In genomic region chr4:1288786-1289185, GRCh38 we compare ENCODE assay signal across 8 cellular contexts. TPM values are rescaled to one million over a fixed set of nuclear protein-coding genes. Genes with fewer than 3 reads are reported as not detected.
A peak's percentile ranks its signal among the peaks of the same experiment; 100 is the strongest.
DNase-seq lines count a peak whose midpoint lies in the region; ATAC-seq and TF ChIP-seq lines count a peak whose summit lies in the region.

No MANE protein-coding gene starts in this region.

- H4K20me1 ChIP-seq in DND-41 (ENCODE audit: insufficient read depth, low read length) (peaks cover 30% of the 10 kb centered on the region), OCI-LY7 (ENCODE audit: insufficient read depth, low read length) (peaks cover 10% of the 10 kb centered on the region; the same call in 1 of the 2 replicates)

- peaks cover 37% of the 10 kb centered on the region for H3K4me1 ChIP-seq in DND-41 (ENCODE audit: insufficient read depth, low read length)
- H3K4me1 ChIP-seq in OCI-LY7 (ENCODE audit: insufficient read depth, low read length, poor library complexity, severe bottlenecking), result peaks cover 30% of the 10 kb centered on the region
- H3K4me1 ChIP-seq in parathyroid adenoma, result peaks cover 3% of the 10 kb centered on the region

- H3K79me2 ChIP-seq in DND-41 (ENCODE audit: insufficient read depth, low read length) (peaks cover 48% of the 10 kb centered on the region), OCI-LY7 (ENCODE audit: insufficient read depth, low read depth, low read length) (peaks cover 38% of the 10 kb centered on the region), parathyroid adenoma (peaks cover 17% of the 10 kb centered on the region)

- POLR2A ChIA-PET in OCI-LY7 (lab: Charles Lee), result interaction anchor here (1.1 to 2.1 kb wide), 3 partner anchors 11 to 151 kb away, joined by 3 to 10 read pairs (median 4); partner anchors contain the start of gene UVSSA

- H3K27ac ChIP-seq in DND-41 (ENCODE audit: low read length) (peak overlapping the region; percentile 92), OCI-LY7 (ENCODE audit: low read depth, low read length, poor library complexity, severe bottlenecking) (peak overlapping the region; percentile 52), parathyroid adenoma (no peak overlapping the region)

- TF ChIP-seq CTCF in DND-41 (IDR thresholded peaks at IDR 0.05; ENCODE audit: borderline replicate concordance, extremely low read depth, low read length, poor library complexity, severe bottlenecking) (no peak), OCI-LY7 (conservative IDR thresholded peaks at IDR 0.05; ENCODE audit: low read length) (no peak), epithelial cell of proximal tubule (conservative IDR thresholded peaks at IDR 0.05; ENCODE audit: low read depth, low read length) (no peak), parathyroid adenoma (IDR thresholded peaks at IDR 0.05) (no peak)

- peaks cover 12% of the 10 kb centered on the region for H3K36me3 ChIP-seq in DND-41 (ENCODE audit: insufficient read depth, low read length)
- peaks cover 6% of the 10 kb centered on the region for H3K36me3 ChIP-seq in OCI-LY7 (ENCODE audit: insufficient read depth, low read length)
- H3K36me3 ChIP-seq in parathyroid adenoma (ENCODE audit: control insufficient read depth, insufficient read depth, low read length), result no peaks in the 10 kb centered on the region

- no peaks in the 10 kb centered on the region for H3K27me3 ChIP-seq in DND-41 (ENCODE audit: insufficient read depth, low read length, poor library complexity)
- no peaks in the 10 kb centered on the region for H3K27me3 ChIP-seq in parathyroid adenoma (ENCODE audit: control insufficient read depth, insufficient read depth, low read length)

- DNase-seq in DND-41 (no peak), OCI-LY7 (ENCODE audit: low spot score) (no peak), epithelial cell of proximal tubule (ENCODE audit: low read depth) (no peak), OCI-M2 (lab: John Stamatoyannopoulos, UW; ENCODE audit: unreplicated experiment) (no peak)

- H3K9me2 ChIP-seq in OCI-LY7 (ENCODE audit: insufficient read depth, low read length), result no peaks in the 10 kb centered on the region

- ATAC-seq in DND-41 (ENCODE audit: insufficient read depth, low read depth) (no peak), GM18867 (IDR thresholded peaks at IDR 0.05; ENCODE audit: unreplicated experiment) (no peak), GM19351 (IDR thresholded peaks at IDR 0.05; ENCODE audit: unreplicated experiment) (no peak), GM19023 (IDR thresholded peaks at IDR 0.05; ENCODE audit: unreplicated experiment) (no peak)

- CTCF ChIA-PET in OCI-LY7 (lab: Charles Lee; ENCODE audit: unreplicated experiment), result interaction anchor here (0.6 kb wide), 1 partner anchor 50 kb away, joined by 3 read pairs; no protein-coding TSS in a partner anchor

- intact Hi-C loops in OCI-LY7 (cut with micrococcal nuclease; ENCODE audit: unreplicated experiment), result loop anchor here (2.0 kb wide), 2 partner anchors 40 to 58 kb away; partner anchors contain the start of genes CTBP1 and UVSSA

- BruUV-seq in OCI-LY7 (replicated peaks; lab: Mats Ljungman, UMichigan), result no TSS peak

- H3K4me3 ChIP-seq in DND-41 (ENCODE audit: low read depth in 1 of 2, low read length in 2 of 2) (peak overlapping the region; percentile 63 to 75), OCI-LY7 (ENCODE audit: low read depth, low read length, poor library complexity, severe bottlenecking) (peak overlapping the region; percentile 93), epithelial cell of proximal tubule (ENCODE audit: low read depth, low read length) (peak overlapping the region; percentile 94), parathyroid adenoma (ENCODE audit: low read depth, low read length) (peak overlapping the region; percentile 91)

- H3K9ac ChIP-seq in DND-41 (ENCODE audit: low read depth, low read length), result peak overlapping the region; percentile 83
- no peak overlapping the region for H3K9ac ChIP-seq in parathyroid adenoma

- H3K4me2 ChIP-seq in DND-41 (ENCODE audit: insufficient read depth, low read length), result peak overlapping the region; percentile 71
- peak overlapping the region; percentile 68 for H3K4me2 ChIP-seq in OCI-LY7 (ENCODE audit: low read length)
- H3K4me2 ChIP-seq in parathyroid adenoma (ENCODE audit: low read length), result peak overlapping the region; percentile 61

- peak overlapping the region; percentile 81 for H2AFZ ChIP-seq in DND-41 (ENCODE audit: low read depth, low read length)
- H2AFZ ChIP-seq in OCI-LY7 (ENCODE audit: low read length), result peak overlapping the region; percentile 15; the same call in 1 of the 2 replicates
- no peak overlapping the region for H2AFZ ChIP-seq in parathyroid adenoma

- H3K9me3 ChIP-seq in DND-41 (ENCODE audit: insufficient read depth, low read length, severe bottlenecking) (peaks cover 13% of the 10 kb centered on the region), OCI-LY7 (ENCODE audit: low read length) (peaks cover 10% of the 10 kb centered on the region; the same call in 1 of the 2 replicates), parathyroid adenoma (ENCODE audit: control insufficient read depth, low read length) (no peaks in the 10 kb centered on the region)

RNA-seq across cellular contexts. Expression of gene MAEA, which starts 0.9 kb away (rescaled TPM):
- 52.5 and 53.2 TPM in 2 replicates for total RNA-seq in OCI-LY7 (2014; rRNA removed; shearing (Covaris generic))
- total RNA-seq in OCI-LY7 (2022) (59.3 and 64.2 TPM in 2 replicates), epithelial cell of proximal tubule (72.3 and 114 TPM in 2 replicates)

RNA-seq across cellular contexts. Expression of gene CTBP1, which starts 39.9 kb away (rescaled TPM):
- 286 and 311 TPM in 2 replicates for total RNA-seq in OCI-LY7 (2014; rRNA removed; shearing (Covaris generic))
- 228 and 238 TPM in 2 replicates for total RNA-seq in OCI-LY7 (2022)
- 272 and 334 TPM in 2 replicates for total RNA-seq in epithelial cell of proximal tubule

RNA-seq across cellular contexts. Expression of gene UVSSA, which starts 58.2 kb away (rescaled TPM):
- total RNA-seq in OCI-LY7 (2014; rRNA removed; shearing (Covaris generic)), result 13.2 and 17.9 TPM in 2 replicates
- total RNA-seq in OCI-LY7 (2022) (43.2 and 45.0 TPM in 2 replicates), epithelial cell of proximal tubule (3.5 and 4.0 TPM in 2 replicates)
